22 cellular contexts compared by ENCODE assay signal in the genomic region with DNA sequence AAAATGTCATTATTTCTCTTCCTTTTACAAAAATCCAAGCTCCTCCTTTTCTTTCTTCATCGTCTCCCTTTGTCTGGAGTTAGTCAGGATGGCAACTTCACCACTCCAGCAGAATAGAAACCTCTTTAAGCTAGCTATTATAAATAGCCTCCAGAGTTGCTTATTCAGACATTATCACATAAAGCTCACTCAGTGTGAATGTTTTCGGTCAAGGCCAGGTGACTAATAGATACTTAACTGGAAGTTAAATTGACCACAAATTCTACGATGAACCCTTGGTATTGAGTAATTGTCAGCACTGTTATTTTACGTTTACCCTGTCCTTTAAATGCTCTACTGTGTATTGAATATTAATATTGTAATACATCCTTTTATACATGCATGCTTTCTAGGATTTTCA.
"Had no signal": no experiment of that assay in that cellular context is flagged by ENCODE, and none has a peak within 500 bp of the region (broad histone marks: within the 10 kb centered on the region; RNA-seq: fewer than 3 reads in every experiment).

No MANE protein-coding gene starts in this region.

- H3K4me3 ChIP-seq: cardiac muscle cell, colonic mucosa, heart right ventricle, skin epidermis, thoracic aorta had no signal

- H3K27me3 ChIP-seq: cardiac muscle cell, colonic mucosa, heart right ventricle had no signal

- DNase-seq: activated CD4-positive, alpha-beta T cell treated with anti-CD3 and anti-CD28 coated beads for 1 hour; activated CD4-positive, alpha-beta T cell treated with anti-CD3 and anti-CD28 coated beads, Interleukin-2, amount 10 ng/mL, durations not matched to agents 7 days and 5 days; activated CD8-positive, alpha-beta T cell treated with anti-CD3 and anti-CD28 coated beads for 36 hours; activated T-cell treated with anti-CD3 and anti-CD28 coated beads, Interleukin-2, amount 50 U/mL, for 48 hours; cerebellar nuclear complex; colonic mucosa; effector memory CD4-positive, alpha-beta T cell; foreskin fibroblast; heart right ventricle; left ventricle myocardium superior; posterior cingulate gyrus; stimulated activated CD4-positive, alpha-beta T cell treated with anti-CD3 and anti-CD28 coated beads, Interleukin-12 subunit alpha, Interleukin-12 subunit beta, amount 100 ng/mL, for 4 hours; stimulated activated CD4-positive, alpha-beta T cell treated with anti-CD3 and anti-CD28 coated beads, Interleukin-4, amount 100 ng/mL, for 1 hour; T-helper 2 cell; trophoblast cell had no signal

- H3K9me3 ChIP-seq: colonic mucosa, heart right ventricle, thoracic aorta had no signal

- H3K36me3 ChIP-seq: cardiac muscle cell, colonic mucosa, heart right ventricle, thoracic aorta had no signal

- ATAC-seq: activated CD8-positive, alpha-beta T cell treated with anti-CD3 and anti-CD28 coated beads for 36 hours; activated naive CD4-positive, alpha-beta T cell treated with anti-CD3 and anti-CD28 coated beads, Interleukin-2, amount 50 U/mL, for 72 hours; esophagus mucosa; heart right ventricle; left ventricle myocardium superior; sciatic nerve; WTC11 had no signal

- H3K4me1 ChIP-seq: colonic mucosa, heart right ventricle had no signal

- H3K27ac ChIP-seq: cardiac muscle cell, colonic mucosa, heart right ventricle, skin epidermis, thoracic aorta had no signal
